8 cellular contexts compared by ENCODE assay signal in the genomic region with DNA sequence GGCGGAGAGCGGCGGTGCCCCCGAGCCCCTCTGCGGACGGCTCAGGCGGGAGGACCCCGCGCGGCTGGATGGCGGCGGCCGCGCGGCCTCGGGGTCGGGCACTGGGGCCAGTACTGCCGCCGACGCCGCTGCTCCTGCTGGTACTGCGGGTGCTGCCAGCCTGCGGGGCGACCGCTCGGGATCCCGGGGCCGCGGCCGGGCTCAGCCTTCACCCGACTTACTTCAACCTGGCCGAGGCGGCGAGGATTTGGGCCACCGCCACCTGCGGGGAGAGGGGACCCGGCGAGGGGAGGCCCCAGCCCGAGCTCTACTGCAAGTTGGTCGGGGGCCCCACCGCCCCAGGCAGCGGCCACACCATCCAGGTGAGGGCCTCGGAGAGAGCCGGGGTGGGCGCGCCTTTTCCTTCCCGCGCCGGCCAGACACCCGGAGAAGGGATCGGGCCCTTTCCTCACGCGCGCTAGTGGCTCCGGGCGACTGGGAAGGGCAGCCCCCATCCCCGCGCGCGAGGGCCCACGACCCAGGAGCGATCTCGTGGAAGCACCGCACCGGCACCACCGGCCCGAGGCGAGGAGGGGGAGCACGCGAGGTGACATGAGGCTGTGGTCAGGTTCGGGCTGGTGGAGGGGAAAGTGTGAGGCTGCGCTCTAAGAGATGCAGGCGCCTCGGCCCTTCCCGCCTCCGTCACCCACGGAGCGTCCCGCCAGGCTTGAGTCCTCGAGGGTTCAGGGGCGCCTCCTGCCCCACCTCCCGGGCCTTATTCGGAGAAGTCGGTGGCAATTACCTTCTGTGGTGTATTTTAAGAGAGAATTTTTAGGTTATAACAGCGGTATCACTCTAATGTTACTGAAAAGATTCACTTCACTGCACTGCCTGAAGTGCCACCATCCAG. TPM values are rescaled to one million over a fixed set of nuclear protein-coding genes. Genes with fewer than 3 reads are reported as not detected.
DNase-seq lines count a peak whose midpoint lies in the region; ATAC-seq and TF ChIP-seq lines count a peak whose summit lies in the region.

No MANE protein-coding gene starts in this region.

- peak overlapping the region; percentile 98 for H2AFZ ChIP-seq in mammary epithelial cell (ENCODE audit: low read depth, low read length)

- intact Hi-C loops in mammary epithelial cell (cut with micrococcal nuclease) (loop anchor here (1.0 kb wide), 1 partner anchor 28 kb away; the partner anchor contains the start of gene ANKRD29), right lobe of liver (cut with DNase I) (no loop called here)

- peak overlapping the region; percentile 52 to 63 (median 62) for H3K4me3 ChIP-seq in mammary epithelial cell (replicated peaks in 1 of 3; ENCODE audit: insufficient read depth in 1 of 3, low read depth in 2 of 3, low read length in 3 of 3)
- peak overlapping the region; percentile 44 to 64 (median 49) for H3K4me3 ChIP-seq in right lobe of liver
- H3K4me3 ChIP-seq in subcutaneous abdominal adipose tissue (ENCODE audit: low read depth in 1 of 5, low read length in 5 of 5) = peak overlapping the region; percentile 45 to 70 (median 69)

- H3K9ac ChIP-seq in mammary epithelial cell (ENCODE audit: insufficient read depth, low read length) (peak overlapping the region; percentile 33), subcutaneous abdominal adipose tissue (ENCODE audit: low read length in 5 of 5) (peak overlapping the region in 1 of 5 donors; percentile 51)

- TF ChIP-seq CTCF in GM10248 (IDR thresholded peaks at IDR 0.05; ENCODE audit: control extremely low read depth, extremely low read depth, low read depth, missing control alignments) (no peak), mammary epithelial cell (conservative IDR thresholded peaks at IDR 0.05 in 1 of 2, IDR thresholded peaks at IDR 0.05 in 1 of 2; ENCODE audit: extremely low read depth in 1 of 2, insufficient read depth in 1 of 2, low read depth in 1 of 2, low read length in 2 of 2) (no peak), right lobe of liver (IDR thresholded peaks at IDR 0.05) (no peak)

- dilution Hi-C loops in mammary epithelial cell (cut with HindIII; ENCODE audit: low sequenced_read_pairs) = no loop called here

- TF ChIP-seq POLR2A in right lobe of liver (IDR thresholded peaks at IDR 0.05) = no peak

- H3K79me2 ChIP-seq in mammary epithelial cell (ENCODE audit: insufficient read depth, low read length) = peaks cover 3% of the 10 kb centered on the region

- H3K27me3 ChIP-seq in mammary epithelial cell (ENCODE audit: insufficient read depth, low read length) = no peaks in the 10 kb centered on the region
- peaks cover 0 to 6% of the 10 kb centered on the region in 2 donors for H3K27me3 ChIP-seq in right lobe of liver
- H3K27me3 ChIP-seq in subcutaneous abdominal adipose tissue (ENCODE audit: control insufficient read depth in 5 of 5, insufficient read depth in 4 of 5, low read length in 5 of 5) = peaks cover 0 to 16% (median 7%) of the 10 kb centered on the region in 5 donors

- H3K9me3 ChIP-seq in mammary epithelial cell (replicated peaks; ENCODE audit: insufficient read depth, low read length) (no peaks in the 10 kb centered on the region), right lobe of liver (no peaks in the 10 kb centered on the region), subcutaneous abdominal adipose tissue (ENCODE audit: control insufficient read depth in 5 of 5, low read length in 5 of 5) (no peaks in the 10 kb centered on the region)

- WGBS in mammary epithelial cell (ENCODE audit: low coverage, missing lambda C conversion rate) = 6% methylated on average over 21 of the region's 85 CpGs
- WGBS in right lobe of liver (ENCODE audit: insufficient coverage, low coverage, low lambda C conversion rate, missing lambda C conversion rate) = 29% methylated on average over 1 of the region's 85 CpGs

- CTCF ChIA-PET in GM10248 (lab: Yijun Ruan, JAX) (no interaction called here), mammary epithelial cell (lab: Charles Lee; ENCODE audit: low non-redundant PET) (no interaction called here)

- H3K36me3 ChIP-seq in mammary epithelial cell (ENCODE audit: insufficient read depth, low read length) = no peaks in the 10 kb centered on the region
- no peaks in the 10 kb centered on the region for H3K36me3 ChIP-seq in right lobe of liver
- no peaks in the 10 kb centered on the region for H3K36me3 ChIP-seq in subcutaneous abdominal adipose tissue (ENCODE audit: control insufficient read depth in 5 of 5, insufficient read depth in 5 of 5, low read length in 5 of 5)

- H4K20me1 ChIP-seq in mammary epithelial cell (ENCODE audit: insufficient read depth, low read length) = no peaks in the 10 kb centered on the region

- peak; percentile 27 to 67 (median 46) for ATAC-seq in right lobe of liver
- no peak for ATAC-seq in GM18867 (IDR thresholded peaks at IDR 0.05; ENCODE audit: unreplicated experiment)
- no peak for ATAC-seq in HG02885 (IDR thresholded peaks at IDR 0.05; ENCODE audit: poor library complexity, unreplicated experiment)

- peak overlapping the region; percentile 98 for H3K4me2 ChIP-seq in mammary epithelial cell (ENCODE audit: insufficient read depth, low read depth, low read length)

- peaks cover 24% of the 10 kb centered on the region for H3K4me1 ChIP-seq in mammary epithelial cell (ENCODE audit: insufficient read depth, low read length)
- H3K4me1 ChIP-seq in right lobe of liver = peaks cover 0 to 17% (median 0%) of the 10 kb centered on the region in 4 donors
- H3K4me1 ChIP-seq in subcutaneous abdominal adipose tissue (ENCODE audit: control insufficient read depth in 5 of 5, insufficient read depth in 5 of 5, low read length in 5 of 5) = peaks cover 3 to 20% (median 18%) of the 10 kb centered on the region in 5 donors

- no TSS peak for BruUV-seq in mammary epithelial cell (replicated peaks; lab: Mats Ljungman, UMichigan)

- DNase-seq in GM10248 (ENCODE audit: extremely low spot score) = peak; percentile 26
- peak; percentile 45 for DNase-seq in NCI-H146 treated with DMSO at 0.1 percent for 48 hours (lab: John Stamatoyannopoulos, UW; ENCODE audit: unreplicated experiment)
- peak; percentile 19 for DNase-seq in mammary epithelial cell
- DNase-seq in right lobe of liver = peak; percentile 24 to 57 (median 53)
- no peak for DNase-seq in superior temporal gyrus (ENCODE audit: extremely low spot score)

- H3K27ac ChIP-seq in mammary epithelial cell (ENCODE audit: insufficient read depth, low read depth, low read length) (no peak overlapping the region), right lobe of liver (no peak overlapping the region), subcutaneous abdominal adipose tissue (ENCODE audit: low read depth, low read length) (no peak overlapping the region)

- in situ Hi-C loops in mammary epithelial cell (cut with MboI; ENCODE audit: low sequenced_read_pairs in 2 of 2) = loop anchor here in 1 of 2 donors (10.0 kb wide), 1 partner anchor 65 kb away; no protein-coding TSS in a partner anchor

- POLR2A ChIA-PET in GM10248 (lab: Yijun Ruan, JAX) = no interaction called here

RNA-seq across cellular contexts. Expression of gene LAMA3, which starts 0.6 kb away (rescaled TPM):
- 1,000 to 10,000 TPM; 1,329 to 2,471 TPM for total RNA-seq in mammary epithelial cell
- 1,309 TPM for polyA plus RNA-seq in mammary epithelial cell
- polyA minus RNA-seq in mammary epithelial cell = 2,351 TPM
- total RNA-seq in right lobe of liver = 1 to 10 TPM; 1.3 to 5.0 (median 3.0) TPM

RNA-seq across cellular contexts. Expression of gene ANKRD29, which starts 27.1 kb away (rescaled TPM):
- total RNA-seq in mammary epithelial cell (1 to 10 TPM; 7.5 to 8.7 TPM), right lobe of liver (1 to 10 TPM in 4 of 6 experiments, under 1 TPM in 2; 0.39 to 4.8 (median 1.1) TPM)
- polyA plus RNA-seq in mammary epithelial cell = 4.7 TPM
- polyA minus RNA-seq in mammary epithelial cell = 7.5 TPM

Comparison
In these comparisons a context has a peak if more than half of its experiments do, and no peak if none do; other contexts are left out.
1. ATAC-seq: peak in right lobe of liver (4 of 4); none in GM18867 (single experiment) and HG02885 (single experiment).
2. RNA of gene LAMA3, which starts 0.6 kb away (total RNA-seq): 1,329 to 2,471 TPM in mammary epithelial cell; 1.3 to 5.0 TPM in right lobe of liver; every median in the first group is over 100 times any median in the second.
3. Peak in every context shown above with its lines, with median percentiles within 50 percentile points of each other: H3K4me3 ChIP-seq.